18 cellular contexts compared by ENCODE assay signal in genomic region chr3:156688849-156689452, GRCh38. TPM values are rescaled to one million over a fixed set of nuclear protein-coding genes. Genes with fewer than 3 reads are reported as not detected.
DNase-seq lines count a peak whose midpoint lies in the region; ATAC-seq and TF ChIP-seq lines count a peak whose summit lies in the region.
"Had no signal": no experiment of that assay in that cellular context is flagged by ENCODE, and none has a peak within 500 bp of the region (broad histone marks: within the 10 kb centered on the region; RNA-seq: fewer than 3 reads in every experiment).

No MANE protein-coding gene starts in this region.

- H3K27me3 Mint-ChIP-seq in T-helper 17 cell (no peaks in the 10 kb centered on the region), Caco-2 (ENCODE audit: insufficient read depth, unreplicated experiment) (no peaks in the 10 kb centered on the region)
- H3K27me3 Mint-ChIP-seq: activated B cell treated with CpG ODN at 0.5 μM for 24 hours; activated naive CD4-positive, alpha-beta T cell treated with anti-CD3 and anti-CD28 coated beads, Interleukin-2, amount 50 U/mL, for 24 hours had no signal

- H3K27ac Mint-ChIP-seq in T-helper 17 cell (peak overlapping the region; percentile 84), Caco-2 (ENCODE audit: unreplicated experiment) (no peak overlapping the region)
- H3K27ac Mint-ChIP-seq: activated B cell treated with CpG ODN at 0.5 μM for 24 hours had no signal

- no peaks in the 10 kb centered on the region for H3K27me3 ChIP-seq in DOHH2 (ENCODE audit: control insufficient read depth, low read length)
- no peaks in the 10 kb centered on the region for H3K27me3 ChIP-seq in muscle layer of duodenum (ENCODE audit: low read depth, low read length)
- H3K27me3 ChIP-seq in Caco-2 (replicated peaks; ENCODE audit: control insufficient read depth, insufficient read depth, low read length): no peaks in the 10 kb centered on the region
- H3K27me3 ChIP-seq: Peyer's patch, right lobe of liver, tibial artery had no signal

- H3K4me1 Mint-ChIP-seq in T-helper 17 cell: peaks cover 54% of the 10 kb centered on the region
- H3K4me1 Mint-ChIP-seq in Caco-2 (ENCODE audit: low read depth, unreplicated experiment): peaks cover 35% of the 10 kb centered on the region

- intact Hi-C loops in Caco-2 (cut with micrococcal nuclease; ENCODE audit: unreplicated experiment): no loop called here

- H3K36me3 Mint-ChIP-seq in T-helper 17 cell (ENCODE audit: low read depth) (peaks cover 2% of the 10 kb centered on the region), Caco-2 (ENCODE audit: insufficient read depth, unreplicated experiment) (peaks cover 7% of the 10 kb centered on the region)

- TF ChIP-seq CTCF in DOHH2 (IDR thresholded peaks at IDR 0.05; ENCODE audit: low read depth, low read length, poor library complexity, severe bottlenecking): no peak
- no peak for TF ChIP-seq CTCF in Caco-2 (IDR thresholded peaks at IDR 0.05; ENCODE audit: insufficient read depth in 1 of 2, low read depth in 1 of 2, low read length in 1 of 2, severe bottlenecking in 1 of 2, unreplicated experiment in 1 of 2)

- POLR2A ChIA-PET in Caco-2 (lab: Charles Lee): no interaction called here

- no peaks in the 10 kb centered on the region for H3K9me3 ChIP-seq in DOHH2 (ENCODE audit: control insufficient read depth, insufficient read depth, low read length)
- H3K9me3 ChIP-seq in T-helper 17 cell (ENCODE audit: control insufficient read depth, low read length, poor library complexity, severe bottlenecking): no peaks in the 10 kb centered on the region
- H3K9me3 ChIP-seq in muscle layer of duodenum (ENCODE audit: control insufficient read depth in 1 of 2, low read length in 2 of 2): no peaks in the 10 kb centered on the region
- H3K9me3 ChIP-seq in Caco-2: no peaks in the 10 kb centered on the region
- H3K9me3 ChIP-seq: Peyer's patch, right lobe of liver, tibial artery had no signal

- 0 out of 2 replicates have a peak overlapping the region, but pooled peaks have one; percentile 14 for H3K4me2 ChIP-seq in DOHH2 (ENCODE audit: low read length)

- H3K4me3 Mint-ChIP-seq in T-helper 17 cell (no peak overlapping the region), Caco-2 (ENCODE audit: unreplicated experiment) (no peak overlapping the region)
- H3K4me3 Mint-ChIP-seq: activated B cell treated with CpG ODN at 0.5 μM for 24 hours; activated naive CD4-positive, alpha-beta T cell treated with anti-CD3 and anti-CD28 coated beads, Interleukin-2, amount 50 U/mL, for 24 hours had no signal

- H3K79me2 ChIP-seq in DOHH2 (ENCODE audit: control insufficient read depth, low read length): peaks cover 100% of the 10 kb centered on the region

- no peaks in the 10 kb centered on the region for H3K9me3 Mint-ChIP-seq in Caco-2 (ENCODE audit: unreplicated experiment)
- H3K9me3 Mint-ChIP-seq: activated B cell treated with CpG ODN at 0.5 μM for 24 hours; activated naive CD4-positive, alpha-beta T cell treated with anti-CD3 and anti-CD28 coated beads, Interleukin-2, amount 50 U/mL, for 24 hours had no signal

- DNase-seq in NCI-H82 (lab: John Stamatoyannopoulos, UW) (peak; percentile 16), NCI-H82 treated with DMSO at 0.1 percent for 48 hours (lab: John Stamatoyannopoulos, UW; ENCODE audit: unreplicated experiment) (no peak), T-helper 17 cell (no peak), Caco-2 (no peak)
- DNase-seq: activated B cell treated with CpG ODN at 0.5 μM for 24 hours; effector CD4-positive, alpha-beta T cell; GOT3; Peyer's patch; right lobe of liver; stimulated activated CD4-positive, alpha-beta T cell treated with anti-CD3 and anti-CD28 coated beads, Interleukin-2, amount 100 ng/mL, for 48 hours; SW 1271; tibial artery had no signal

- H3K4me1 ChIP-seq in DOHH2 (ENCODE audit: control insufficient read depth, low read length) (peaks cover 50% of the 10 kb centered on the region), muscle layer of duodenum (ENCODE audit: control insufficient read depth in 1 of 2, insufficient read depth in 2 of 2, low read length in 2 of 2) (peaks cover 47 to 55% of the 10 kb centered on the region in 2 donors), Caco-2 (peaks cover 32% of the 10 kb centered on the region)

- H3K36me3 ChIP-seq in DOHH2 (ENCODE audit: control insufficient read depth, low read length): peaks cover 94% of the 10 kb centered on the region
- no peaks in the 10 kb centered on the region for H3K36me3 ChIP-seq in muscle layer of duodenum (ENCODE audit: control insufficient read depth in 1 of 2, insufficient read depth in 2 of 2, low read length in 2 of 2)
- H3K36me3 ChIP-seq in Caco-2 (ENCODE audit: control insufficient read depth, insufficient read depth, low read length): no peaks in the 10 kb centered on the region

- CTCF ChIA-PET in Caco-2 (lab: Charles Lee): no interaction called here

- peaks cover 33% of the 10 kb centered on the region for H4K20me1 ChIP-seq in DOHH2 (ENCODE audit: control insufficient read depth, insufficient read depth, low read depth, low read length)

- no peak for ATAC-seq in T-helper 17 cell
- ATAC-seq in GM21723 (IDR thresholded peaks at IDR 0.05; ENCODE audit: unreplicated experiment): no peak
- no peak for ATAC-seq in GM19351 (IDR thresholded peaks at IDR 0.05; ENCODE audit: unreplicated experiment)

- no TSS peak for BruUV-seq in Caco-2 (replicated peaks; lab: Mats Ljungman, UMichigan)

- no peak overlapping the region for H3K4me3 ChIP-seq in DOHH2 (ENCODE audit: low read length)
- no peak overlapping the region for H3K4me3 ChIP-seq in muscle layer of duodenum (ENCODE audit: low read depth in 1 of 2, low read length in 2 of 2)
- H3K4me3 ChIP-seq in Caco-2 (ENCODE audit: low read depth, low read length): no peak overlapping the region
- H3K4me3 ChIP-seq: lung, Peyer's patch, right lobe of liver, tibial artery had no signal

- H3F3A ChIP-seq in DOHH2 (ENCODE audit: control insufficient read depth, insufficient read depth): 0 out of 2 replicates have a peak, but pooled peaks cover under 1% of the 10 kb centered on the region

- no peaks in the 10 kb centered on the region for H3K9me2 ChIP-seq in DOHH2 (replicated peaks; ENCODE audit: control insufficient read depth, low read length)

- H3K27ac ChIP-seq in DOHH2 (ENCODE audit: low read depth, low read length): no peak overlapping the region
- peak overlapping the region; percentile 22 for H3K27ac ChIP-seq in muscle layer of duodenum (ENCODE audit: low read length)
- H3K27ac ChIP-seq: Peyer's patch, right lobe of liver, tibial artery had no signal

RNA-seq across cellular contexts. Expression of gene TIPARP, which starts 14.6 kb away (rescaled TPM):
- 100 to 1,000 TPM; 126 to 180 TPM for total RNA-seq in T-helper 17 cell
- 15.8 and 18.2 TPM in 2 replicates for total RNA-seq in Caco-2 (2022)
